ENCODE assay signal across 28 cellular contexts in genomic region chr19:8084152-8084551, GRCh38. TPM values are rescaled to one million over a fixed set of nuclear protein-coding genes. Genes with fewer than 3 reads are reported as not detected.
"Had no signal": no experiment of that assay in that cellular context is flagged by ENCODE, and none has a peak within 500 bp of the region (broad histone marks: within the 10 kb centered on the region; RNA-seq: fewer than 3 reads in every experiment).

No MANE protein-coding gene starts in this region.

- ATAC-seq: esophagus mucosa; heart right ventricle; left lobe of liver; naive thymus-derived CD4-positive, alpha-beta T cell had no signal

- DNase-seq: effector CD4-positive, alpha-beta T cell; heart right ventricle; hypothalamus; mammary epithelial cell; naive thymus-derived CD4-positive, alpha-beta T cell; sigmoid colon; stimulated activated CD4-positive, alpha-beta T cell treated with anti-CD3 and anti-CD28 coated beads, Interleukin-2, amount 100 ng/mL, for 24 hours; stimulated activated CD4-positive, alpha-beta T cell treated with anti-CD3 and anti-CD28 coated beads, Interleukin-4, amount 100 ng/mL, for 4 hours; stimulated activated naive CD4-positive, alpha-beta T cell; stomach; substantia nigra; transverse colon had no signal

- H3K9me3 ChIP-seq: right atrium auricular region, sigmoid colon, stomach, thoracic aorta, transverse colon had no signal

- H3K27ac ChIP-seq: coronary artery, heart right ventricle, right atrium auricular region, sigmoid colon, skin epidermis, stomach, thoracic aorta, transverse colon had no signal

- H3K27me3 ChIP-seq: right atrium auricular region, sigmoid colon, transverse colon had no signal

- H3K4me3 ChIP-seq: coronary artery, heart right ventricle, right atrium auricular region, sigmoid colon, skin epidermis, stomach, thoracic aorta, transverse colon had no signal

- H3K4me1 ChIP-seq: heart right ventricle, right atrium auricular region, sigmoid colon, stomach, transverse colon had no signal

- H3K36me3 ChIP-seq: heart right ventricle, right atrium auricular region, sigmoid colon, stomach, thoracic aorta, transverse colon had no signal

- H3K27ac Mint-ChIP-seq: naive thymus-derived CD4-positive, alpha-beta T cell had no signal

- FAIRE-seq: frontal cortex, islet of Langerhans had no signal

RNA-seq across cellular contexts. Expression of gene CCL25, which starts 31.6 kb away (rescaled TPM):
- total RNA-seq: chondrocyte, dermis microvascular lymphatic vessel endothelial cell, esophagus mucosa, fibroblast of lung, glomerular endothelial cell, heart right ventricle, mammary epithelial cell, mesenteric fat pad, mononuclear cell, omental fat pad, right atrium auricular region, sigmoid colon, thoracic aorta, transverse colon, ureter had no signal
- polyA plus RNA-seq: fibroblast of lung; heart right ventricle; mammary epithelial cell; naive thymus-derived CD4-positive, alpha-beta T cell; stomach had no signal
